8 cellular contexts compared by ENCODE assay signal in genomic region chr5:34522599-34523381, GRCh38.
DNase-seq lines count a peak whose midpoint lies in the region; ATAC-seq and TF ChIP-seq lines count a peak whose summit lies in the region.

No MANE protein-coding gene starts in this region.

- CTCF ChIA-PET in Caco-2 (lab: Charles Lee), result interaction anchor here (0.9 to 1.4 kb wide), 3 partner anchors 35 to 164 kb away, joined by 4 to 8 read pairs (median 5); partner anchors contain the start of gene RAI14

- WGBS in suprapubic skin, result 40% methylated on average over 11 of the region's 11 CpGs

- H3K4me1 Mint-ChIP-seq in Caco-2 (ENCODE audit: low read depth, unreplicated experiment) (peaks cover 39% of the 10 kb centered on the region), naive B cell (no peaks in the 10 kb centered on the region)

- H3K27me3 Mint-ChIP-seq in Caco-2 (ENCODE audit: insufficient read depth, unreplicated experiment), result no peaks in the 10 kb centered on the region
- peaks cover 0 to 7% (median 3%) of the 10 kb centered on the region in 3 donors for H3K27me3 Mint-ChIP-seq in naive B cell

- H3K4me1 ChIP-seq in Caco-2 (peaks cover 34% of the 10 kb centered on the region), suprapubic skin (peaks cover 15% of the 10 kb centered on the region)

- H3K9me3 Mint-ChIP-seq in Caco-2 (ENCODE audit: unreplicated experiment) (no peaks in the 10 kb centered on the region), naive B cell (peaks cover 0 to 2% (median 0%) of the 10 kb centered on the region in 7 donors)

- peaks cover 7% of the 10 kb centered on the region for H3K36me3 Mint-ChIP-seq in Caco-2 (ENCODE audit: insufficient read depth, unreplicated experiment)
- no peaks in the 10 kb centered on the region for H3K36me3 Mint-ChIP-seq in naive B cell

- H3K36me3 ChIP-seq in Caco-2 (ENCODE audit: control insufficient read depth, insufficient read depth, low read length) (no peaks in the 10 kb centered on the region), suprapubic skin (no peaks in the 10 kb centered on the region)

- no peak for TF ChIP-seq EP300 in suprapubic skin (IDR thresholded peaks at IDR 0.05)

- TF ChIP-seq CTCF in Caco-2 (IDR thresholded peaks at IDR 0.05; ENCODE audit: insufficient read depth in 1 of 2, low read depth in 1 of 2, low read length in 1 of 2, severe bottlenecking in 1 of 2, unreplicated experiment in 1 of 2) (peak; percentile 66 to 89), suprapubic skin (IDR thresholded peaks at IDR 0.05) (peak; percentile 49 to 52)

- no peak overlapping the region for H3K4me3 ChIP-seq in Caco-2 (ENCODE audit: low read depth, low read length)
- no peak overlapping the region for H3K4me3 ChIP-seq in suprapubic skin

- no peak for TF ChIP-seq POLR2A in suprapubic skin (IDR thresholded peaks at IDR 0.05)

- peak overlapping the region; percentile 90 for H3K27ac Mint-ChIP-seq in Caco-2 (ENCODE audit: unreplicated experiment)
- no peak overlapping the region for H3K27ac Mint-ChIP-seq in naive B cell

- DNase-seq in Caco-2 (peak; percentile 86 to 90), HK-2 (ENCODE audit: unreplicated experiment) (peak; percentile 59), NCI-H82 treated with DMSO at 0.1 percent for 48 hours (lab: John Stamatoyannopoulos, UW; ENCODE audit: unreplicated experiment) (peak; percentile 43), epithelial cell of prostate (ENCODE audit: low read depth, low spot score) (no peak), naive B cell (peak; percentile 39), suprapubic skin (ENCODE audit: low spot score in 2 of 2) (peak; percentile 74 to 84)
- DNase-seq in activated CD8-positive, alpha-beta memory T cell treated with anti-CD3 and anti-CD28 coated beads for 4 hours (ENCODE audit: low read depth in 2 of 2), result peak; percentile 6 to 11

- H3K9me3 ChIP-seq in Caco-2 (no peaks in the 10 kb centered on the region), suprapubic skin (no peaks in the 10 kb centered on the region)

- POLR2A ChIA-PET in Caco-2 (lab: Charles Lee), result no interaction called here

- peak; percentile 90 for ATAC-seq in GM19463 (IDR thresholded peaks at IDR 0.05; ENCODE audit: unreplicated experiment)
- ATAC-seq in naive B cell (ENCODE audit: low read depth in 2 of 2), result peak; percentile 55 to 63

- H3K4me3 Mint-ChIP-seq in Caco-2 (ENCODE audit: unreplicated experiment) (peak overlapping the region; percentile 50), naive B cell (no peak overlapping the region)

- intact Hi-C loops in Caco-2 (cut with micrococcal nuclease; ENCODE audit: unreplicated experiment), result loop anchor here (1.0 to 10.0 kb wide), 11 partner anchors 11 to 376 kb away; no protein-coding TSS in a partner anchor

- H3K27me3 ChIP-seq in Caco-2 (replicated peaks; ENCODE audit: control insufficient read depth, insufficient read depth, low read length) (no peaks in the 10 kb centered on the region), suprapubic skin (no peaks in the 10 kb centered on the region)

- no TSS peak for BruUV-seq in Caco-2 (replicated peaks; lab: Mats Ljungman, UMichigan)

- peak overlapping the region; percentile 4 for H3K27ac ChIP-seq in epithelial cell of prostate
- H3K27ac ChIP-seq in suprapubic skin, result no peak overlapping the region
